ENCODE assay signal across 36 cellular contexts in genomic region chr3:110684436-110684835, GRCh38.
"Had no signal": no experiment of that assay in that cellular context is flagged by ENCODE, and none has a peak within 500 bp of the region (broad histone marks: within the 10 kb centered on the region; RNA-seq: fewer than 3 reads in every experiment).

No MANE protein-coding gene starts in this region.

- H3K27me3 Mint-ChIP-seq: activated B cell treated with CpG ODN at 0.5 μM for 24 hours; stimulated activated memory B cell treated with anti-CD40 and anti-IgM and Interleukin-4, amounts not matched to agents 10 μg/mL and 1 μg/mL and 100 μg/mL, for 72 hours; stimulated activated naive CD8-positive, alpha-beta T cell treated with anti-CD3 and anti-CD28 coated beads, Interleukin-15, amount 100 ng/mL, for 72 hours; type B pancreatic cell had no signal

- H3K27ac ChIP-seq: adrenal gland, body of pancreas, dorsolateral prefrontal cortex, heart left ventricle, lower lobe of right lung, neural progenitor cell, parathyroid adenoma, psoas muscle, uterus had no signal

- H3K9ac ChIP-seq: neural progenitor cell, parathyroid adenoma had no signal

- H3K27ac Mint-ChIP-seq: activated B cell treated with CpG ODN at 0.5 μM for 24 hours; activated CD8-positive, alpha-beta T cell treated with anti-CD3 and anti-CD28 coated beads, Interleukin-2, amount 10 ng/mL, durations not matched to agents 7 days and 5 days; activated naive CD8-positive, alpha-beta T cell treated with anti-CD3 and anti-CD28 coated beads for 36 hours; activated T-cell treated with anti-CD3 and anti-CD28 coated beads, Interleukin-2, amount 50 U/mL, for 72 hours; natural killer cell; neural progenitor cell; stimulated activated memory B cell treated with anti-CD40 and anti-IgM and Interleukin-4, amounts not matched to agents 10 μg/mL and 1 μg/mL and 100 μg/mL, for 72 hours; stimulated activated naive CD8-positive, alpha-beta T cell treated with anti-CD3 and anti-CD28 coated beads, Interleukin-15, amount 100 ng/mL, for 72 hours; type B pancreatic cell had no signal

- H3K9me3 ChIP-seq: adrenal gland, body of pancreas, heart left ventricle, lower lobe of right lung, psoas muscle, uterus had no signal

- H3K4me3 Mint-ChIP-seq: activated B cell treated with CpG ODN at 0.5 μM for 24 hours; activated CD8-positive, alpha-beta T cell treated with anti-CD3 and anti-CD28 coated beads, Interleukin-2, amount 10 ng/mL, durations not matched to agents 7 days and 5 days; activated naive CD8-positive, alpha-beta T cell treated with anti-CD3 and anti-CD28 coated beads for 36 hours; activated T-cell treated with anti-CD3 and anti-CD28 coated beads, Interleukin-2, amount 50 U/mL, for 72 hours; natural killer cell; neural progenitor cell; stimulated activated memory B cell treated with anti-CD40 and anti-IgM and Interleukin-4, amounts not matched to agents 10 μg/mL and 1 μg/mL and 100 μg/mL, for 72 hours; stimulated activated naive CD8-positive, alpha-beta T cell treated with anti-CD3 and anti-CD28 coated beads, Interleukin-15, amount 100 ng/mL, for 72 hours; type B pancreatic cell had no signal

- H3K79me2 ChIP-seq: parathyroid adenoma had no signal

- FAIRE-seq: colon had no signal

- H3K27me3 ChIP-seq: adrenal gland, body of pancreas, dorsolateral prefrontal cortex, heart left ventricle, neural progenitor cell, uterus had no signal

- H2AFZ ChIP-seq: neural progenitor cell, parathyroid adenoma had no signal

- H3K4me1 ChIP-seq: adrenal gland, body of pancreas, heart left ventricle, lower lobe of right lung, parathyroid adenoma, psoas muscle, uterus had no signal

- H3K4me1 Mint-ChIP-seq: activated B cell treated with CpG ODN at 0.5 μM for 24 hours; activated naive CD8-positive, alpha-beta T cell treated with anti-CD3 and anti-CD28 coated beads for 36 hours; natural killer cell; stimulated activated memory B cell treated with anti-CD40 and anti-IgM and Interleukin-4, amounts not matched to agents 10 μg/mL and 1 μg/mL and 100 μg/mL, for 72 hours; stimulated activated naive CD8-positive, alpha-beta T cell treated with anti-CD3 and anti-CD28 coated beads, Interleukin-15, amount 100 ng/mL, for 72 hours had no signal

- H3K36me3 ChIP-seq: adrenal gland, heart left ventricle, lower lobe of right lung, neural progenitor cell, uterus had no signal

- DNase-seq: activated B cell treated with CpG ODN at 0.5 μM for 24 hours; activated CD4-positive, alpha-beta T cell treated with anti-CD3 and anti-CD28 coated beads, Interleukin-2, amount 50 U/mL, for 1 hour; activated CD8-positive, alpha-beta T cell treated with anti-CD3 and anti-CD28 coated beads, Interleukin-2, amount 10 ng/mL, durations not matched to agents 7 days and 5 days; activated effector memory CD4-positive, alpha-beta T cell treated with Interleukin-2 at 50 U/mL for 16 hours; activated naive CD4-positive, alpha-beta T cell treated with Interleukin-2 at 50 U/mL for 16 hours; activated naive CD8-positive, alpha-beta T cell treated with anti-CD3 and anti-CD28 coated beads for 36 hours; activated T-cell treated with anti-CD3 and anti-CD28 coated beads for 4 hours; activated T-cell treated with anti-CD3 and anti-CD28 coated beads, Interleukin-2, amount 50 U/mL, for 72 hours; adrenal gland; aorta; body of pancreas; dorsolateral prefrontal cortex; effector memory CD4-positive, alpha-beta T cell; foreskin fibroblast; heart left ventricle; hypothalamus; kidney glomerular epithelial cell; lower lobe of right lung; mesendoderm; natural killer cell; occipital lobe; psoas muscle; stimulated activated CD4-positive, alpha-beta T cell treated with anti-CD3 and anti-CD28 coated beads, Interleukin-1b, Interleukin-23, amount 100 ng/mL, for 48 hours; stimulated activated CD4-positive, alpha-beta T cell treated with anti-CD3 and anti-CD28 coated beads, Interleukin-4, amount 100 ng/mL, for 4 hours; stimulated activated CD8-positive, alpha-beta memory T cell treated with anti-CD3 and anti-CD28 coated beads, Interleukin-4, amount 100 ng/mL, for 48 hours; stimulated activated naive CD8-positive, alpha-beta T cell treated with anti-CD3 and anti-CD28 coated beads, Interleukin-15, amount 100 ng/mL, for 72 hours; substantia nigra; T-helper 2 cell; uterus had no signal

- H3K4me2 ChIP-seq: neural progenitor cell, smooth muscle cell had no signal

- H3K36me3 Mint-ChIP-seq: activated naive CD8-positive, alpha-beta T cell treated with anti-CD3 and anti-CD28 coated beads for 36 hours; natural killer cell; neural progenitor cell; stimulated activated memory B cell treated with anti-CD40 and anti-IgM and Interleukin-4, amounts not matched to agents 10 μg/mL and 1 μg/mL and 100 μg/mL, for 72 hours; type B pancreatic cell had no signal

- ATAC-seq: activated CD8-positive, alpha-beta T cell treated with anti-CD3 and anti-CD28 coated beads, Interleukin-2, amount 10 ng/mL, durations not matched to agents 7 days and 5 days; activated T-cell treated with anti-CD3 and anti-CD28 coated beads, Interleukin-2, amount 50 U/mL, for 72 hours; body of pancreas; heart left ventricle; left lobe of liver; lower lobe of right lung; natural killer cell; psoas muscle; stimulated activated memory B cell treated with anti-CD40 and anti-IgM and Interleukin-4, amounts not matched to agents 10 μg/mL and 1 μg/mL and 100 μg/mL, for 72 hours; stimulated activated naive CD8-positive, alpha-beta T cell treated with anti-CD3 and anti-CD28 coated beads, Interleukin-15, amount 100 ng/mL, for 72 hours had no signal

- H3K4me3 ChIP-seq: adrenal gland, body of pancreas, dorsolateral prefrontal cortex, heart left ventricle, lower lobe of right lung, neural progenitor cell, psoas muscle, smooth muscle cell, uterus had no signal

- H3K9me3 Mint-ChIP-seq: activated B cell treated with CpG ODN at 0.5 μM for 24 hours; activated naive CD8-positive, alpha-beta T cell treated with anti-CD3 and anti-CD28 coated beads for 36 hours; activated T-cell treated with anti-CD3 and anti-CD28 coated beads, Interleukin-2, amount 50 U/mL, for 72 hours; stimulated activated memory B cell treated with anti-CD40 and anti-IgM and Interleukin-4, amounts not matched to agents 10 μg/mL and 1 μg/mL and 100 μg/mL, for 72 hours; stimulated activated naive CD8-positive, alpha-beta T cell treated with anti-CD3 and anti-CD28 coated beads, Interleukin-15, amount 100 ng/mL, for 72 hours had no signal
